In the genomic region with DNA sequence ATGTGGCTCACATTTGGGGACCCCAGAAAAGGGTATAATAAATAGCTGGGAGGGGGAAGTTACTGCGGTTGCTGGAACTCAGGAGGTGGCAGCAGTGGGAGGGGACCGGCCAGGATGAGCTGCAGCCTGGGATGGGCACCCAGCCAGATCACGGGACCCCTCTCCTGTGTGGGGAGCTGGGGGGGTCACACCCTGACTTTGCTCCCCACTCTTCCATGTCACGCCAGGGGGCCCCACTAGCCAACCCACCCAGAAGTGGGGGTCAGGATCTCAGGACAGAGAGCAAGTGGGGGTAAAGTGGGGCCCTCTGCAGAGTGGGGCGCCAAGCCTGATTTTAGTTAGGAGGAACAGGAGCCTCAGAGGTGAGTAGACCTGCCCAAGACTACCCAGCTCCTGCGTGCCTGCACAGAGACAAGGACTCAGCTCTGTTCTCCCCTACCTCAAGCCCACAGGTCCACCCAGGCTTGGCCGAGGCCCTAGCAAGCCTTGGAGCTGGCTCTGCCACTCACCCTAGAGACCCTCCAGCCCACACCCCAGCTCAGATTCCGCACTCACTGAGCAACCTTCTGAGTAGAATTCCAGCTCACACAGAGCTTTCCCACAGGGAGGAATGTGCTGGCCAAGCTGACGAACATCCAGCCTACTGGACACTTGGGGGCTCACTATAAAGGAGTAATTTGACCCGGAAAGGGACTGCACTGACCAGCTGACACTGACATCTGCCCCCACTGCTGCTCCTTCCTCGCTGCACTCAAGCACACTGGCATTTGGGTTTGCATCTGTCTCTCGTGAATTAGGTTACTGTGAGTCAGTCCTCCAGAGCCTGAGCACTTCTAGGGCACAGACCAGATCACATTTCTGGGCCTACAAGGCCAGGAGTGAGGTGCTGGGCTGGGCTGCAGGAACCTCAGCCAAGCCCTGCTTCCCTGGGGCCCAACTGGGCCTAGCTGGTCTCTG, we compare ENCODE assay signal across 1 cellular context.
TF ChIP-seq lines count a peak whose summit lies in the region.

No MANE protein-coding gene starts in this region.

TF ChIP-seq in HepG2, 621 proteins besides CTCF, POLR2A, EP300 and RAD21 (continued from another document):
- no peak for TF ChIP-seq ZNF512B (CRISPR knock-in tag; IDR thresholded peaks at IDR 0.05; ENCODE audit: borderline replicate concordance)
- TF ChIP-seq, protein P1, sequence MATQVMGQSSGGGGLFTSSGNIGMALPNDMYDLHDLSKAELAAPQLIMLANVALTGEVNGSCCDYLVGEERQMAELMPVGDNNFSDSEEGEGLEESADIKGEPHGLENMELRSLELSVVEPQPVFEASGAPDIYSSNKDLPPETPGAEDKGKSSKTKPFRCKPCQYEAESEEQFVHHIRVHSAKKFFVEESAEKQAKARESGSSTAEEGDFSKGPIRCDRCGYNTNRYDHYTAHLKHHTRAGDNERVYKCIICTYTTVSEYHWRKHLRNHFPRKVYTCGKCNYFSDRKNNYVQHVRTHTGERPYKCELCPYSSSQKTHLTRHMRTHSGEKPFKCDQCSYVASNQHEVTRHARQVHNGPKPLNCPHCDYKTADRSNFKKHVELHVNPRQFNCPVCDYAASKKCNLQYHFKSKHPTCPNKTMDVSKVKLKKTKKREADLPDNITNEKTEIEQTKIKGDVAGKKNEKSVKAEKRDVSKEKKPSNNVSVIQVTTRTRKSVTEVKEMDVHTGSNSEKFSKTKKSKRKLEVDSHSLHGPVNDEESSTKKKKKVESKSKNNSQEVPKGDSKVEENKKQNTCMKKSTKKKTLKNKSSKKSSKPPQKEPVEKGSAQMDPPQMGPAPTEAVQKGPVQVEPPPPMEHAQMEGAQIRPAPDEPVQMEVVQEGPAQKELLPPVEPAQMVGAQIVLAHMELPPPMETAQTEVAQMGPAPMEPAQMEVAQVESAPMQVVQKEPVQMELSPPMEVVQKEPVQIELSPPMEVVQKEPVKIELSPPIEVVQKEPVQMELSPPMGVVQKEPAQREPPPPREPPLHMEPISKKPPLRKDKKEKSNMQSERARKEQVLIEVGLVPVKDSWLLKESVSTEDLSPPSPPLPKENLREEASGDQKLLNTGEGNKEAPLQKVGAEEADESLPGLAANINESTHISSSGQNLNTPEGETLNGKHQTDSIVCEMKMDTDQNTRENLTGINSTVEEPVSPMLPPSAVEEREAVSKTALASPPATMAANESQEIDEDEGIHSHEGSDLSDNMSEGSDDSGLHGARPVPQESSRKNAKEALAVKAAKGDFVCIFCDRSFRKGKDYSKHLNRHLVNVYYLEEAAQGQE (IDR thresholded peaks at IDR 0.05; ENCODE audit: borderline replicate concordance in 1 of 2, low read depth in 1 of 2, low read length in 2 of 2) = no peak
- TF ChIP-seq ZXDC (CRISPR knock-in tag; IDR thresholded peaks at IDR 0.05) = no peak
- TF ChIP-seq ZNF274 (CRISPR knock-in tag; IDR thresholded peaks at IDR 0.05) = no peak
- no peak for TF ChIP-seq ZFP82 (CRISPR knock-in tag; IDR thresholded peaks at IDR 0.05; ENCODE audit: borderline replicate concordance)
- TF ChIP-seq ZNF546 (CRISPR knock-in tag; conservative IDR thresholded peaks at IDR 0.05) = no peak
- no peak for TF ChIP-seq KLF6 (CRISPR knock-in tag; IDR thresholded peaks at IDR 0.05)
- TF ChIP-seq, protein P2, sequence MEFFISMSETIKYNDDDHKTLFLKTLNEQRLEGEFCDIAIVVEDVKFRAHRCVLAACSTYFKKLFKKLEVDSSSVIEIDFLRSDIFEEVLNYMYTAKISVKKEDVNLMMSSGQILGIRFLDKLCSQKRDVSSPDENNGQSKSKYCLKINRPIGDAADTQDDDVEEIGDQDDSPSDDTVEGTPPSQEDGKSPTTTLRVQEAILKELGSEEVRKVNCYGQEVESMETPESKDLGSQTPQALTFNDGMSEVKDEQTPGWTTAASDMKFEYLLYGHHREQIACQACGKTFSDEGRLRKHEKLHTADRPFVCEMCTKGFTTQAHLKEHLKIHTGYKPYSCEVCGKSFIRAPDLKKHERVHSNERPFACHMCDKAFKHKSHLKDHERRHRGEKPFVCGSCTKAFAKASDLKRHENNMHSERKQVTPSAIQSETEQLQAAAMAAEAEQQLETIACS (CRISPR knock-in tag; IDR thresholded peaks at IDR 0.05) = no peak
- no peak for TF ChIP-seq CSRNP2 (CRISPR knock-in tag; conservative IDR thresholded peaks at IDR 0.05; ENCODE audit: low read depth)
- TF ChIP-seq DMAP1 (CRISPR knock-in tag; IDR thresholded peaks at IDR 0.05) = no peak
